In the genomic region with DNA sequence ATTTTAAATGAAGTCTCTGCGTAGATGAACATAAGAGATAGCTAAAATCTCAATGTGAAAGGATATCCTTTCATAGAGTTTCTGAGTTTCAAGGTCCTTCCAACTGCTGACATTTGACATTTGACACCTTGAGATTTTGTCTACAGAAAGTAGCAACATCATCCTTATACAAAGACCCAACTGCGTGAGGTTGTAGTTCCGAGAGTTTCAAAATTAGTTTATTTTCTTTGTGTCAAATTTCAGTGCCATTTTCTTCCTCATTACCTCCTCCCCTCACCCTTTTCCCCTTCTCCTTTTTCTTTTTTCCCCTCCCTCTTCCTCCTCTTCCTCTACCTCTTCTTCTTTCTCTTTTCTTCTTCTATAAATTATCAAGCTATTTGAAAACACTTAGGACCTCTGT, we compare ENCODE assay signal across 19 cellular contexts. TPM values are rescaled to one million over a fixed set of nuclear protein-coding genes. Genes with fewer than 3 reads are reported as not detected.
"Had no signal": no experiment of that assay in that cellular context is flagged by ENCODE, and none has a peak within 500 bp of the region (broad histone marks: within the 10 kb centered on the region; RNA-seq: fewer than 3 reads in every experiment).

No MANE protein-coding gene starts in this region.

- H3K9me3 Mint-ChIP-seq: endodermal cell, immature natural killer cell, nephron progenitor cell had no signal

- H3K27me3 Mint-ChIP-seq: activated CD8-positive, alpha-beta T cell treated with anti-CD3 and anti-CD28 coated beads for 36 hours had no signal

- FAIRE-seq: frontal cortex had no signal

- ATAC-seq: activated CD4-positive, CD25-positive, alpha-beta regulatory T cell treated with anti-CD3 and anti-CD28 coated beads, Interleukin-2, amount 50 U/mL, for 24 hours; activated CD8-positive, alpha-beta T cell treated with anti-CD3 and anti-CD28 coated beads for 36 hours; right cardiac atrium had no signal

- H3K27ac Mint-ChIP-seq: activated CD8-positive, alpha-beta T cell treated with anti-CD3 and anti-CD28 coated beads for 36 hours; endodermal cell; immature natural killer cell; nephron progenitor cell had no signal

- H3K36me3 Mint-ChIP-seq: immature natural killer cell had no signal

- DNase-seq: activated CD8-positive, alpha-beta memory T cell treated with anti-CD3 and anti-CD28 coated beads, Interleukin-2, amount 50 U/mL, for 4 hours; activated CD8-positive, alpha-beta T cell treated with anti-CD3 and anti-CD28 coated beads for 36 hours; activated effector memory CD4-positive, alpha-beta T cell treated with Interleukin-2 at 50 U/mL for 16 hours; activated naive CD4-positive, alpha-beta T cell treated with anti-CD3 and anti-CD28 coated beads, Interleukin-2, amount 50 U/mL, for 16 hours; dorsolateral prefrontal cortex; endodermal cell; head of caudate nucleus; immature natural killer cell; mesendoderm; nephron progenitor cell; right cardiac atrium; stimulated activated CD4-positive, alpha-beta T cell treated with anti-CD3 and anti-CD28 coated beads, Interleukin-15, amount 100 ng/mL, for 24 hours; stimulated activated CD4-positive, alpha-beta T cell treated with anti-CD3 and anti-CD28 coated beads, Interleukin-4, amount 100 ng/mL, for 1 hour; stimulated activated naive CD4-positive, alpha-beta T cell treated with Interleukin-2 at 50 U/mL for 16 hours; trophoblast cell had no signal

- H3K4me1 Mint-ChIP-seq: endodermal cell had no signal

- H3K4me3 Mint-ChIP-seq: activated CD8-positive, alpha-beta T cell treated with anti-CD3 and anti-CD28 coated beads for 36 hours; endodermal cell; immature natural killer cell; nephron progenitor cell had no signal

RNA-seq across cellular contexts. Expression of a gene that starts 26.9 kb away (rescaled TPM):
- total RNA-seq: cardiac muscle cell, endodermal cell, epithelial cell of proximal tubule had no signal
- polyA plus RNA-seq: cardiac muscle cell had no signal
